ENCODE assay signal across 2 cellular contexts in the genomic region with DNA sequence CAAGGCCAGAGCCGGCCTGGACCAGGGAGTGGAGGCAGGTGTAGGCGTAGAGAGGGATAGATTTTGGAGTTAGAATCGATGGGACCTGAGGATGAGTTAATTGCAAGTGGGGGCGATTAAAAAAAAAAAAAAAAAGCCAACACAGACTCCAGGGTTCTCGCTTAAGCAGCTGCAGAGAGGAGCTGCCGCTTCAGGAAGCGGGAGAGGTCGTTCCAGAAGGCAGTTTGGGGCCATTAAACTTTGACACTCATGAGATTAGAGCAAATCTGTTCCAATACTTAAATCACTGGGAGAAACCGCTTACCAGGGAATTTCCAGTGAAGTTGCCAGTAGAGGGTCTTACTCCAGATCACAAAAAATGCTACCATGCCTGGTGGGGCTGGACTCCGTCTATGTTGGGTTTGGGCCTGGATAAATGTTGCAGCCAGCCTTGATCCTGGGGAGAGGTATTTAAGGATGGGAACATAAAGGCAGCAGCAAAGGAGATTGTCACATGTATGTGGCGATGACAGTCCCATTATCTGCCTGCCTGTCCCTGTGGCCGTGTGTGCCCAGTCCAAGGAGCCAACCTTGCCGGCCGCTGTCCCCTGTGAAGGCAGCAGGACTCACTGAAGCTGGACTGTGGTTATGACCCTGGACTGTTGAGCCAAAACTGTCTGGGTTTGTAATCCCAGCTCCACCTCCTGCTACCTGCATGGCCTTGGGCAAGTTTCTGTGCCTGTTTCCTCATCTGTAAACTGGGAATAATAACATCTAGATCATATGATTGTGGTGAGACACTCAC.
TF ChIP-seq lines count a peak whose summit lies in the region.

No MANE protein-coding gene starts in this region.

TF ChIP-seq in GM23338, 12 proteins besides CTCF, POLR2A, EP300 and RAD21 (continues in another document):
- no peak for TF ChIP-seq CREB1 (CRISPR knock-in tag; IDR thresholded peaks at IDR 0.05; ENCODE audit: low read depth)
- TF ChIP-seq, protein P1, sequence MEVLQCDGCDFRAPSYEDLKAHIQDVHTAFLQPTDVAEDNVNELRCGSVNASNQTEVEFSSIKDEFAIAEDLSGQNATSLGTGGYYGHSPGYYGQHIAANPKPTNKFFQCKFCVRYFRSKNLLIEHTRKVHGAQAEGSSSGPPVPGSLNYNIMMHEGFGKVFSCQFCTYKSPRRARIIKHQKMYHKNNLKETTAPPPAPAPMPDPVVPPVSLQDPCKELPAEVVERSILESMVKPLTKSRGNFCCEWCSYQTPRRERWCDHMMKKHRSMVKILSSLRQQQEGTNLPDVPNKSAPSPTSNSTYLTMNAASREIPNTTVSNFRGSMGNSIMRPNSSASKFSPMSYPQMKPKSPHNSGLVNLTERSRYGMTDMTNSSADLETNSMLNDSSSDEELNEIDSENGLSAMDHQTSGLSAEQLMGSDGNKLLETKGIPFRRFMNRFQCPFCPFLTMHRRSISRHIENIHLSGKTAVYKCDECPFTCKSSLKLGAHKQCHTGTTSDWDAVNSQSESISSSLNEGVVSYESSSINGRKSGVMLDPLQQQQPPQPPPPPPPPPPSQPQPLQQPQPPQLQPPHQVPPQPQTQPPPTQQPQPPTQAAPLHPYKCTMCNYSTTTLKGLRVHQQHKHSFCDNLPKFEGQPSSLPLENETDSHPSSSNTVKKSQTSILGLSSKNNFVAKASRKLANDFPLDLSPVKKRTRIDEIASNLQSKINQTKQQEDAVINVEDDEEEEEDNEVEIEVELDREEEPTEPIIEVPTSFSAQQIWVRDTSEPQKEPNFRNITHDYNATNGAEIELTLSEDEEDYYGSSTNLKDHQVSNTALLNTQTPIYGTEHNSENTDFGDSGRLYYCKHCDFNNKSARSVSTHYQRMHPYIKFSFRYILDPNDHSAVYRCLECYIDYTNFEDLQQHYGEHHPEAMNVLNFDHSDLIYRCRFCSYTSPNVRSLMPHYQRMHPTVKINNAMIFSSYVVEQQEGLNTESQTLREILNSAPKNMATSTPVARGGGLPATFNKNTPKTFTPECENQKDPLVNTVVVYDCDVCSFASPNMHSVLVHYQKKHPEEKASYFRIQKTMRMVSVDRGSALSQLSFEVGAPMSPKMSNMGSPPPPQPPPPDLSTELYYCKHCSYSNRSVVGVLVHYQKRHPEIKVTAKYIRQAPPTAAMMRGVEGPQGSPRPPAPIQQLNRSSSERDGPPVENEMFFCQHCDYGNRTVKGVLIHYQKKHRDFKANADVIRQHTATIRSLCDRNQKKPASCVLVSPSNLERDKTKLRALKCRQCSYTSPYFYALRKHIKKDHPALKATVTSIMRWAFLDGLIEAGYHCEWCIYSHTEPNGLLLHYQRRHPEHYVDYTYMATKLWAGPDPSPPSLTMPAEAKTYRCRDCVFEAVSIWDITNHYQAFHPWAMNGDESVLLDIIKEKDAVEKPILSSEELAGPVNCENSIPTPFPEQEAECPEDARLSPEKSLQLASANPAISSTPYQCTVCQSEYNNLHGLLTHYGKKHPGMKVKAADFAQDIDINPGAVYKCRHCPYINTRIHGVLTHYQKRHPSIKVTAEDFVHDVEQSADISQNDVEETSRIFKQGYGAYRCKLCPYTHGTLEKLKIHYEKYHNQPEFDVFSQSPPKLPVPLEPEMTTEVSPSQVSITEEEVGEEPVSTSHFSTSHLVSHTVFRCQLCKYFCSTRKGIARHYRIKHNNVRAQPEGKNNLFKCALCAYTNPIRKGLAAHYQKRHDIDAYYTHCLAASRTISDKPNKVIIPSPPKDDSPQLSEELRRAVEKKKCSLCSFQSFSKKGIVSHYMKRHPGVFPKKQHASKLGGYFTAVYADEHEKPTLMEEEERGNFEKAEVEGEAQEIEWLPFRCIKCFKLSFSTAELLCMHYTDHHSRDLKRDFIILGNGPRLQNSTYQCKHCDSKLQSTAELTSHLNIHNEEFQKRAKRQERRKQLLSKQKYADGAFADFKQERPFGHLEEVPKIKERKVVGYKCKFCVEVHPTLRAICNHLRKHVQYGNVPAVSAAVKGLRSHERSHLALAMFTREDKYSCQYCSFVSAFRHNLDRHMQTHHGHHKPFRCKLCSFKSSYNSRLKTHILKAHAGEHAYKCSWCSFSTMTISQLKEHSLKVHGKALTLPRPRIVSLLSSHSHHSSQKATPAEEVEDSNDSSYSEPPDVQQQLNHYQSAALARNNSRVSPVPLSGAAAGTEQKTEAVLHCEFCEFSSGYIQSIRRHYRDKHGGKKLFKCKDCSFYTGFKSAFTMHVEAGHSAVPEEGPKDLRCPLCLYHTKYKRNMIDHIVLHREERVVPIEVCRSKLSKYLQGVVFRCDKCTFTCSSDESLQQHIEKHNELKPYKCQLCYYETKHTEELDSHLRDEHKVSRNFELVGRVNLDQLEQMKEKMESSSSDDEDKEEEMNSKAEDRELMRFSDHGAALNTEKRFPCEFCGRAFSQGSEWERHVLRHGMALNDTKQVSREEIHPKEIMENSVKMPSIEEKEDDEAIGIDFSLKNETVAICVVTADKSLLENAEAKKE (CRISPR knock-in tag; IDR thresholded peaks at IDR 0.05) = no peak
- no peak for TF ChIP-seq EZH2phosphoT487 (IDR thresholded peaks at IDR 0.05; ENCODE audit: unreplicated experiment)
- TF ChIP-seq, protein P2, sequence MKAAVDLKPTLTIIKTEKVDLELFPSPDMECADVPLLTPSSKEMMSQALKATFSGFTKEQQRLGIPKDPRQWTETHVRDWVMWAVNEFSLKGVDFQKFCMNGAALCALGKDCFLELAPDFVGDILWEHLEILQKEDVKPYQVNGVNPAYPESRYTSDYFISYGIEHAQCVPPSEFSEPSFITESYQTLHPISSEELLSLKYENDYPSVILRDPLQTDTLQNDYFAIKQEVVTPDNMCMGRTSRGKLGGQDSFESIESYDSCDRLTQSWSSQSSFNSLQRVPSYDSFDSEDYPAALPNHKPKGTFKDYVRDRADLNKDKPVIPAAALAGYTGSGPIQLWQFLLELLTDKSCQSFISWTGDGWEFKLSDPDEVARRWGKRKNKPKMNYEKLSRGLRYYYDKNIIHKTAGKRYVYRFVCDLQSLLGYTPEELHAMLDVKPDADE (IDR thresholded peaks at IDR 0.05) = no peak
- TF ChIP-seq POLR2AphosphoS5 (IDR thresholded peaks at IDR 0.05; ENCODE audit: low read depth) = no peak
- TF ChIP-seq EZH2 (IDR thresholded peaks at IDR 0.05; ENCODE audit: low read depth, unreplicated experiment) = no peak
- TF ChIP-seq ZNF114 (CRISPR knock-in tag; IDR thresholded peaks at IDR 0.05) = no peak
- no peak for TF ChIP-seq NANOG (IDR thresholded peaks at IDR 0.05; ENCODE audit: borderline replicate concordance)
- no peak for TF ChIP-seq ZNF331 (CRISPR knock-in tag; IDR thresholded peaks at IDR 0.05; ENCODE audit: low read depth)

TF ChIP-seq in GM12878, 131 proteins besides CTCF, POLR2A, EP300 and RAD21:
- TF ChIP-seq, protein P3, sequence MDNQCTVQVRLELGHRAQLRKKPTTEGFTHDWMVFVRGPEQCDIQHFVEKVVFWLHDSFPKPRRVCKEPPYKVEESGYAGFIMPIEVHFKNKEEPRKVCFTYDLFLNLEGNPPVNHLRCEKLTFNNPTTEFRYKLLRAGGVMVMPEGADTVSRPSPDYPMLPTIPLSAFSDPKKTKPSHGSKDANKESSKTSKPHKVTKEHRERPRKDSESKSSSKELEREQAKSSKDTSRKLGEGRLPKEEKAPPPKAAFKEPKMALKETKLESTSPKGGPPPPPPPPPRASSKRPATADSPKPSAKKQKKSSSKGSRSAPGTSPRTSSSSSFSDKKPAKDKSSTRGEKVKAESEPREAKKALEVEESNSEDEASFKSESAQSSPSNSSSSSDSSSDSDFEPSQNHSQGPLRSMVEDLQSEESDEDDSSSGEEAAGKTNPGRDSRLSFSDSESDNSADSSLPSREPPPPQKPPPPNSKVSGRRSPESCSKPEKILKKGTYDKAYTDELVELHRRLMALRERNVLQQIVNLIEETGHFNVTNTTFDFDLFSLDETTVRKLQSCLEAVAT (IDR thresholded peaks at IDR 0.05) = peak; percentile 98
- TF ChIP-seq DPF2 (IDR thresholded peaks at IDR 0.05) (peak; percentile 7; the same call in 1 of the 2 replicates), ASH2L (IDR thresholded peaks at IDR 0.05; ENCODE audit: borderline replicate concordance, low read depth) (no peak), ATF7 (IDR thresholded peaks at IDR 0.05; ENCODE audit: low read depth) (no peak), ZNF384 (IDR thresholded peaks at IDR 0.05; ENCODE audit: borderline replicate concordance, low read depth, low read length) (0 out of 2 replicates have a peak, but pooled peaks have one; percentile 15), CHD2 (IDR thresholded peaks at IDR 0.05; ENCODE audit: borderline replicate concordance, low read depth, low read length) (no peak)
